Comparison of ENCODE assay signal across 22 cellular contexts in genomic region chr15:60448668-60449360, GRCh38.
"Had no signal": no experiment of that assay in that cellular context is flagged by ENCODE, and none has a peak within 500 bp of the region (broad histone marks: within the 10 kb centered on the region; RNA-seq: fewer than 3 reads in every experiment).

No MANE protein-coding gene starts in this region.

- H3K9me3 ChIP-seq: MG63 had no signal

- H3K4me3 Mint-ChIP-seq: activated CD8-positive, alpha-beta memory T cell treated with anti-CD3 and anti-CD28 coated beads, Interleukin-2, amount 10 ng/mL, durations not matched to agents 7 days and 5 days; activated naive CD4-positive, alpha-beta T cell treated with anti-CD3 and anti-CD28 coated beads, Interleukin-2, amount 10 ng/mL, durations not matched to agents 7 days and 5 days; activated naive CD8-positive, alpha-beta T cell treated with anti-CD3 and anti-CD28 coated beads for 36 hours; activated T-cell treated with anti-CD3 and anti-CD28 coated beads, Interleukin-2, amount 50 U/mL, for 24 hours; T-helper 1 cell treated with Interleukin-12 subunit alpha and Interleukin-12 subunit beta and Interleukin-4 antibody, amounts not matched to agents 30 μg/mL and 1 μg/mL, for 36 hours; WTC11 had no signal

- H3K27me3 ChIP-seq: MG63 had no signal

- H3K9me3 Mint-ChIP-seq: activated naive CD4-positive, alpha-beta T cell treated with anti-CD3 and anti-CD28 coated beads, Interleukin-2, amount 10 ng/mL, durations not matched to agents 7 days and 5 days; activated naive CD8-positive, alpha-beta T cell treated with anti-CD3 and anti-CD28 coated beads for 36 hours; activated T-cell treated with anti-CD3 and anti-CD28 coated beads, Interleukin-2, amount 50 U/mL, for 24 hours; T-helper 1 cell treated with Interleukin-12 subunit alpha and Interleukin-12 subunit beta and Interleukin-4 antibody, amounts not matched to agents 30 μg/mL and 1 μg/mL, for 36 hours; WTC11 had no signal

- ATAC-seq: activated CD8-positive, alpha-beta memory T cell treated with anti-CD3 and anti-CD28 coated beads, Interleukin-2, amount 10 ng/mL, durations not matched to agents 7 days and 5 days; PC-3; WTC11 had no signal

- DNase-seq: activated CD4-positive, alpha-beta T cell treated with anti-CD3 and anti-CD28 coated beads for 48 hours; activated CD4-positive, alpha-beta T cell treated with anti-CD3 and anti-CD28 coated beads, Interleukin-2, amount 50 U/mL, for 48 hours; activated CD4-positive, CD25-positive, alpha-beta regulatory T cell treated with anti-CD3 and anti-CD28 coated beads, Interleukin-2, amount 50 U/mL, for 72 hours; activated CD8-positive, alpha-beta memory T cell treated with anti-CD3 and anti-CD28 coated beads, Interleukin-2, amount 10 ng/mL, durations not matched to agents 7 days and 5 days; activated gamma-delta T cell treated with Interleukin-2 at 50 U/mL for 16 hours; activated naive CD4-positive, alpha-beta T cell treated with anti-CD3 and anti-CD28 coated beads, Interleukin-2, amount 10 ng/mL, durations not matched to agents 7 days and 5 days; activated naive CD8-positive, alpha-beta T cell treated with anti-CD3 and anti-CD28 coated beads for 36 hours; activated T-cell treated with anti-CD3 and anti-CD28 coated beads, Interleukin-2, amount 50 U/mL, for 24 hours; cerebellar nuclear complex; KG1; MG63; MV-4-11; NCI-H1092 treated with DMSO at 0.1 percent for 48 hours; NCI-H1417 treated with DMSO at 0.1 percent for 48 hours; NCI-H1694; NCI-H2029; NCI-H510A treated with DMSO at 0.1 percent for 48 hours; NCI-H69; PC-3; SHP77 had no signal

- H3K4me3 ChIP-seq: MG63 had no signal

- H3K27ac Mint-ChIP-seq: activated CD8-positive, alpha-beta memory T cell treated with anti-CD3 and anti-CD28 coated beads, Interleukin-2, amount 10 ng/mL, durations not matched to agents 7 days and 5 days; activated naive CD4-positive, alpha-beta T cell treated with anti-CD3 and anti-CD28 coated beads, Interleukin-2, amount 10 ng/mL, durations not matched to agents 7 days and 5 days; activated naive CD8-positive, alpha-beta T cell treated with anti-CD3 and anti-CD28 coated beads for 36 hours; activated T-cell treated with anti-CD3 and anti-CD28 coated beads, Interleukin-2, amount 50 U/mL, for 24 hours; T-helper 1 cell treated with Interleukin-12 subunit alpha and Interleukin-12 subunit beta and Interleukin-4 antibody, amounts not matched to agents 30 μg/mL and 1 μg/mL, for 36 hours; WTC11 had no signal

- H3K4me1 Mint-ChIP-seq: activated CD8-positive, alpha-beta memory T cell treated with anti-CD3 and anti-CD28 coated beads, Interleukin-2, amount 10 ng/mL, durations not matched to agents 7 days and 5 days; activated naive CD4-positive, alpha-beta T cell treated with anti-CD3 and anti-CD28 coated beads, Interleukin-2, amount 10 ng/mL, durations not matched to agents 7 days and 5 days; activated naive CD8-positive, alpha-beta T cell treated with anti-CD3 and anti-CD28 coated beads for 36 hours; WTC11 had no signal

- H3K27me3 Mint-ChIP-seq: activated CD8-positive, alpha-beta memory T cell treated with anti-CD3 and anti-CD28 coated beads, Interleukin-2, amount 10 ng/mL, durations not matched to agents 7 days and 5 days; activated naive CD4-positive, alpha-beta T cell treated with anti-CD3 and anti-CD28 coated beads, Interleukin-2, amount 10 ng/mL, durations not matched to agents 7 days and 5 days; activated naive CD8-positive, alpha-beta T cell treated with anti-CD3 and anti-CD28 coated beads for 36 hours; activated T-cell treated with anti-CD3 and anti-CD28 coated beads, Interleukin-2, amount 50 U/mL, for 24 hours had no signal
